Comparison of ENCODE assay signal across 25 cellular contexts in the genomic region with DNA sequence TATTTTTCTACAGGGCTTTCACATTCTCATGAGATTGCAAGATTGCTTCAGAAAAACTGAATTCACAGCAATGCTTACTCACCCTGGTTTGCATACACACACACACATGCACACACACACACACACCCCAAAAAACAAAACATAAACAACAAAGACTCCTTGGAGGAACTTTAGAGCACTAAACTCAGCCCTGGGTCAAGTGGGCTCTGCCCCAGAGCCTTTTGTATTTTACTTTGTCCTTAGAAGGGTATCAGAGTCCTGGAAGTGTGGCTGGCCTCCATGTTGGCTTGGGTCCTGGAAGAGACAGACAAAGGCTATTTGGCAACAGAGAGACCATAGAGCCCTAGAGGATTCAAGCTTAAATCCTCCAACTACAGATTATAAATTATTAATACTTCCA. TPM values are rescaled to one million over a fixed set of nuclear protein-coding genes. Genes with fewer than 3 reads are reported as not detected.
DNase-seq lines count a peak whose midpoint lies in the region; ATAC-seq and TF ChIP-seq lines count a peak whose summit lies in the region.
"Had no signal": no experiment of that assay in that cellular context is flagged by ENCODE, and none has a peak within 500 bp of the region (broad histone marks: within the 10 kb centered on the region; RNA-seq: fewer than 3 reads in every experiment).

No MANE protein-coding gene starts in this region.

- no peak overlapping the region for H3K14ac ChIP-seq in mesenchymal stem cell (ENCODE audit: low read length in 2 of 2)

- H4K91ac ChIP-seq in mesenchymal stem cell (ENCODE audit: low read length) = no peak overlapping the region

- no peak overlapping the region for H3K4me3 Mint-ChIP-seq in Caco-2 (ENCODE audit: unreplicated experiment)
- H3K4me3 Mint-ChIP-seq: activated CD4-positive, alpha-beta T cell treated with anti-CD3 and anti-CD28 coated beads, Interleukin-2, amount 10 ng/mL, durations not matched to agents 24 days and 14 days had no signal

- no peaks in the 10 kb centered on the region for H3K27me3 Mint-ChIP-seq in Caco-2 (ENCODE audit: insufficient read depth, unreplicated experiment)

- intact Hi-C loops in Caco-2 (cut with micrococcal nuclease; ENCODE audit: unreplicated experiment) = no loop called here

- H2BK15ac ChIP-seq in mesenchymal stem cell (ENCODE audit: low read depth, poor library complexity, severe bottlenecking) = no peak overlapping the region

- H3K4me2 ChIP-seq in mesenchymal stem cell (ENCODE audit: low read length, poor library complexity, severe bottlenecking) = no peak overlapping the region
- H3K4me2 ChIP-seq: hepatocyte had no signal

- no peak for TF ChIP-seq POLR2A in Peyer's patch (IDR thresholded peaks at IDR 0.05)

- no peak overlapping the region for H3K23ac ChIP-seq in mesenchymal stem cell (ENCODE audit: low read length in 2 of 2)

- H3K9me3 ChIP-seq in Peyer's patch (no peaks in the 10 kb centered on the region), mesenchymal stem cell (ENCODE audit: control insufficient read depth, low read length) (no peaks in the 10 kb centered on the region), Caco-2 (no peaks in the 10 kb centered on the region)
- H3K9me3 ChIP-seq: adrenal gland had no signal

- H3K9me3 Mint-ChIP-seq in Caco-2 (ENCODE audit: unreplicated experiment) = no peaks in the 10 kb centered on the region
- H3K9me3 Mint-ChIP-seq: activated CD4-positive, alpha-beta T cell treated with anti-CD3 and anti-CD28 coated beads, Interleukin-2, amount 10 ng/mL, durations not matched to agents 24 days and 14 days had no signal

- H2AK5ac ChIP-seq in mesenchymal stem cell (ENCODE audit: low read length, severe bottlenecking) = no peak overlapping the region

- H2AFZ ChIP-seq in mesenchymal stem cell (ENCODE audit: low read depth, low read length) = no peak overlapping the region
- H2AFZ ChIP-seq: hepatocyte had no signal

- POLR2A ChIA-PET in Caco-2 (lab: Charles Lee) = no interaction called here

- ATAC-seq in GM21528 (IDR thresholded peaks at IDR 0.05; ENCODE audit: low FRiP score, unreplicated experiment) = no peak

- H2BK120ac ChIP-seq in mesenchymal stem cell (ENCODE audit: low read depth, low read length) = no peak overlapping the region

- H3K36me3 ChIP-seq in Peyer's patch = no peaks in the 10 kb centered on the region
- H3K36me3 ChIP-seq in mesenchymal stem cell (ENCODE audit: control insufficient read depth in 1 of 2, insufficient read depth in 2 of 2, low read depth in 1 of 2, low read length in 2 of 2) = no peaks in the 10 kb centered on the region
- no peaks in the 10 kb centered on the region for H3K36me3 ChIP-seq in Caco-2 (ENCODE audit: control insufficient read depth, insufficient read depth, low read length)
- H3K36me3 ChIP-seq: adrenal gland had no signal

- H3K27ac Mint-ChIP-seq in Caco-2 (ENCODE audit: unreplicated experiment) = no peak overlapping the region
- H3K27ac Mint-ChIP-seq: activated CD4-positive, alpha-beta T cell treated with anti-CD3 and anti-CD28 coated beads, Interleukin-2, amount 10 ng/mL, durations not matched to agents 24 days and 14 days had no signal

- H3K4me1 Mint-ChIP-seq in Caco-2 (ENCODE audit: low read depth, unreplicated experiment) = no peaks in the 10 kb centered on the region
- H3K4me1 Mint-ChIP-seq: activated CD4-positive, alpha-beta T cell treated with anti-CD3 and anti-CD28 coated beads, Interleukin-2, amount 10 ng/mL, durations not matched to agents 24 days and 14 days had no signal

- H2BK5ac ChIP-seq in mesenchymal stem cell (ENCODE audit: low read depth, low read length, poor library complexity, severe bottlenecking) = no peak overlapping the region

- no peaks in the 10 kb centered on the region for H3K27me3 ChIP-seq in Peyer's patch
- peaks cover 0 to 8% of the 10 kb centered on the region in 2 experiments for H3K27me3 ChIP-seq in mesenchymal stem cell (ENCODE audit: control insufficient read depth in 1 of 2, insufficient read depth in 1 of 2, low read length in 2 of 2)
- H3K27me3 ChIP-seq in Caco-2 (replicated peaks; ENCODE audit: control insufficient read depth, insufficient read depth, low read length) = no peaks in the 10 kb centered on the region
- H3K27me3 ChIP-seq: adrenal gland, hepatocyte had no signal

- H3K4me1 ChIP-seq in Peyer's patch = peaks cover 0 to 5% (median 0%) of the 10 kb centered on the region in 4 donors
- H3K4me1 ChIP-seq in mesenchymal stem cell (ENCODE audit: control insufficient read depth, insufficient read depth, low read depth, low read length) = peaks cover 3% of the 10 kb centered on the region
- no peaks in the 10 kb centered on the region for H3K4me1 ChIP-seq in Caco-2
- H3K4me1 ChIP-seq: adrenal gland had no signal

- peak overlapping the region; percentile 23 for H4K8ac ChIP-seq in mesenchymal stem cell (ENCODE audit: low read length)

- peak overlapping the region in 3 of 4 donors; percentile 13 to 33 (median 32) for H3K27ac ChIP-seq in Peyer's patch
- no peak overlapping the region for H3K27ac ChIP-seq in mesenchymal stem cell (ENCODE audit: low read length, poor library complexity, severe bottlenecking)
- H3K27ac ChIP-seq: hepatocyte had no signal

- no peak overlapping the region for H3K18ac ChIP-seq in mesenchymal stem cell (ENCODE audit: low read depth in 1 of 2, low read length in 2 of 2)

- H3K79me1 ChIP-seq in mesenchymal stem cell (replicated peaks; ENCODE audit: low read length, poor library complexity, severe bottlenecking) = no peaks in the 10 kb centered on the region

- H3K4ac ChIP-seq in mesenchymal stem cell (ENCODE audit: low read depth in 1 of 2, low read length in 2 of 2) = no peak overlapping the region

- H3K36me3 Mint-ChIP-seq in Caco-2 (ENCODE audit: insufficient read depth, unreplicated experiment) = no peaks in the 10 kb centered on the region

- H3K4me3 ChIP-seq in Peyer's patch (no peak overlapping the region), fibroblast of mammary gland (ENCODE audit: control insufficient read depth, low read depth, low read length) (no peak overlapping the region), mesenchymal stem cell (ENCODE audit: insufficient read depth in 1 of 2, low read depth in 1 of 2, low read length in 2 of 2) (no peak overlapping the region), Caco-2 (ENCODE audit: low read depth, low read length) (no peak overlapping the region)
- H3K4me3 ChIP-seq: adrenal gland, hepatocyte had no signal

- H2BK12ac ChIP-seq in mesenchymal stem cell (ENCODE audit: low read length in 2 of 2) = peak overlapping the region in 1 of 2 experiments; percentile 2

- TF ChIP-seq CTCF in Peyer's patch (IDR thresholded peaks at IDR 0.05) = no peak
- TF ChIP-seq CTCF in fibroblast of mammary gland (conservative IDR thresholded peaks at IDR 0.05; ENCODE audit: control insufficient read depth, insufficient read depth, low read depth, low read length) = no peak
- TF ChIP-seq CTCF in Caco-2 (IDR thresholded peaks at IDR 0.05; ENCODE audit: insufficient read depth in 1 of 2, low read depth in 1 of 2, low read length in 1 of 2, severe bottlenecking in 1 of 2, unreplicated experiment in 1 of 2) = no peak

- DNase-seq in Peyer's patch = no peak
- peak; percentile 71 for DNase-seq in fibroblast of mammary gland (ENCODE audit: low read depth)
- DNase-seq in mesenchymal stem cell = no peak
- peak; percentile 40 for DNase-seq in stromal cell of bone marrow (ENCODE audit: low read depth)
- DNase-seq in NCI-H2227 (lab: John Stamatoyannopoulos, UW; ENCODE audit: unreplicated experiment) = no peak
- no peak for DNase-seq in Caco-2
- no peak for DNase-seq in activated CD4-positive, alpha-beta T cell treated with anti-CD3 and anti-CD28 coated beads, Interleukin-2, amount 50 U/mL, for 4 hours
- DNase-seq: activated CD8-positive, alpha-beta memory T cell treated with anti-CD3 and anti-CD28 coated beads, Interleukin-2, amount 50 U/mL, for 4 hours; activated effector memory CD4-positive, alpha-beta T cell treated with anti-CD3 and anti-CD28 coated beads, Interleukin-2, amount 50 U/mL, for 16 hours; adrenal gland; cerebellar nuclear complex; effector CD8-positive, alpha-beta T cell; NCI-H1092 treated with DMSO at 0.1 percent for 48 hours; NCI-H2081 treated with DMSO at 0.1 percent for 48 hours; NCI-H524; stimulated activated CD4-positive, alpha-beta T cell treated with anti-CD3 and anti-CD28 coated beads, Interleukin-15, amount 100 ng/mL, for 24 hours; trophoblast cell had no signal

- no TSS peak for BruUV-seq in Caco-2 (replicated peaks; lab: Mats Ljungman, UMichigan)

- CTCF ChIA-PET in Caco-2 (lab: Charles Lee) = no interaction called here

- peak overlapping the region; percentile 47 for H3K9ac ChIP-seq in mesenchymal stem cell (ENCODE audit: low read length)

RNA-seq across cellular contexts. Expression of gene CST9, which starts 8.0 kb away (rescaled TPM):
- total RNA-seq in Peyer's patch (not detected), Caco-2 (2022) (not detected in 2 replicates)
- polyA plus RNA-seq in mesenchymal stem cell (2013, experiment 1 of 2) = not detected
- polyA plus RNA-seq in mesenchymal stem cell (2013, experiment 2 of 2) = not detected
- total RNA-seq: activated CD4-positive, alpha-beta T cell treated with anti-CD3 and anti-CD28 coated beads, Interleukin-2, amount 10 ng/mL, durations not matched to agents 24 days and 14 days; adrenal gland; fibroblast of lung; hepatocyte; LHCN-M2; pulmonary artery endothelial cell had no signal
- polyA plus RNA-seq: adrenal gland, BJ, fibroblast of lung, hepatocyte had no signal

RNA-seq across cellular contexts. Expression of gene CST3, which starts 24.1 kb away (rescaled TPM):
- total RNA-seq in Peyer's patch = 1,000 to 10,000 TPM in 2 of 4 donors, 100 to 1,000 TPM in 2; 221 to 1,587 (median 1,027) TPM
- 817 TPM for polyA plus RNA-seq in mesenchymal stem cell (2013, experiment 1 of 2)
- 846 TPM for polyA plus RNA-seq in mesenchymal stem cell (2013, experiment 2 of 2)
- 704 and 777 TPM in 2 replicates for total RNA-seq in Caco-2 (2022)

RNA-seq across cellular contexts. Expression of gene CST9L, which starts 45.4 kb away (rescaled TPM):
- not detected for total RNA-seq in Peyer's patch
- not detected for polyA plus RNA-seq in mesenchymal stem cell (2013, experiment 1 of 2)
- not detected for polyA plus RNA-seq in mesenchymal stem cell (2013, experiment 2 of 2)
- total RNA-seq in Caco-2 (2022) = not detected in 2 replicates
- total RNA-seq: activated CD4-positive, alpha-beta T cell treated with anti-CD3 and anti-CD28 coated beads, Interleukin-2, amount 10 ng/mL, durations not matched to agents 24 days and 14 days; adrenal gland; fibroblast of lung; H1; hepatocyte; LHCN-M2; pulmonary artery endothelial cell had no signal
- polyA plus RNA-seq: adrenal gland, BJ, fibroblast of lung, H1, hepatocyte had no signal

Comparison
In these comparisons a context has a peak if more than half of its experiments do, and no peak if none do; other contexts are left out.
1. DNase-seq: peak in fibroblast of mammary gland (single experiment) and stromal cell of bone marrow (single experiment); none in Peyer's patch (0 of 3), mesenchymal stem cell (single experiment), NCI-H2227 (single experiment), Caco-2 (0 of 2) and activated CD4-positive, alpha-beta T cell treated with anti-CD3 and anti-CD28 coated beads, Interleukin-2, amount 50 U/mL, for 4 hours (0 of 2).